ENCODE assay signal across 32 cellular contexts in the genomic region with DNA sequence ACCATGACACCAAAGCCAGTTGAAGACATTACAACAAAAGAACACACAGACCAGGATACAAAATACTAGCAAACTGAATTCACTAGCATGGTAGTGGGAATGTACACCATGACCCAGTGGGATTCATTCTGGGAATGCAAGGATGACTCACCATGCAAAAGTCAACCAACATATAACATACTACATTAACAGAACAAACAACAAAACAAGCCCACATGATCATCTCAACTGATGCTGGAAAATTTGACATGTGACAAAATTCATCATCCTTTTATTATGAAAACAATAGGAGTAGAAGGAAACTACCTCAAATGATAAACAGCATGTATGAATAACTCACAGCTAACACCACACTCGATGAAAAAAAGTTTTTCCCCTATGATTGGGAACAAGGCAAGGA.
DNase-seq lines count a peak whose midpoint lies in the region; ATAC-seq, FAIRE-seq and TF ChIP-seq lines count a peak whose summit lies in the region.
"Had no signal": no experiment of that assay in that cellular context is flagged by ENCODE, and none has a peak within 500 bp of the region (broad histone marks: within the 10 kb centered on the region; RNA-seq: fewer than 3 reads in every experiment).

No MANE protein-coding gene starts in this region.

- no peak overlapping the region for H2AFZ ChIP-seq in HepG2 (ENCODE audit: low read length)
- H2AFZ ChIP-seq: hepatocyte had no signal

- no peak for ATAC-seq in HepG2
- ATAC-seq in right lobe of liver = no peak
- peak; percentile 18 for ATAC-seq in activated T-helper 17 cell treated with anti-CD3 and anti-CD28 coated beads, Interleukin-2, amount 50 U/mL, for 72 hours (replicated peaks)
- no peak for ATAC-seq in gastrocnemius medialis
- ATAC-seq in body of pancreas = no peak
- ATAC-seq: activated naive CD4-positive, alpha-beta T cell treated with anti-CD3 and anti-CD28 coated beads, Interleukin-2, amount 50 U/mL, for 72 hours; left ventricle myocardium superior; mucosa of descending colon; sciatic nerve; upper lobe of right lung had no signal

- H4K20me1 ChIP-seq in HepG2 (ENCODE audit: insufficient read depth, low read length) = no peaks in the 10 kb centered on the region
- H4K20me1 ChIP-seq: BLaER1 treated with 17β-estradiol and CSF1 and Interleukin-3, amounts not matched to agents 10 nM and 100 nM had no signal

- H3K4me2 ChIP-seq in HepG2 (ENCODE audit: low read depth, low read length) = no peak overlapping the region
- H3K4me2 ChIP-seq: BLaER1 treated with 17β-estradiol and CSF1 and Interleukin-3, amounts not matched to agents 10 nM and 100 nM; hepatocyte; KMS-11; SK-N-SH had no signal

- no peaks in the 10 kb centered on the region for H3K27me3 Mint-ChIP-seq in activated T-helper 17 cell treated with anti-CD3 and anti-CD28 coated beads, Interleukin-2, amount 50 U/mL, for 72 hours
- no peaks in the 10 kb centered on the region for H3K27me3 Mint-ChIP-seq in nephron progenitor cell (ENCODE audit: low read depth, poor library complexity)
- H3K27me3 Mint-ChIP-seq: activated CD4-positive, alpha-beta memory T cell treated with anti-CD3 and anti-CD28 coated beads, Interleukin-2, amount 10 ng/mL, durations not matched to agents 7 days and 5 days had no signal

- H3K36me3 Mint-ChIP-seq in activated T-helper 17 cell treated with anti-CD3 and anti-CD28 coated beads, Interleukin-2, amount 50 U/mL, for 72 hours (ENCODE audit: low read depth) = peaks cover 93% of the 10 kb centered on the region
- H3K36me3 Mint-ChIP-seq in nephron progenitor cell (ENCODE audit: low read depth) = peaks cover 79% of the 10 kb centered on the region

- in situ Hi-C loops in HepG2 (cut with HindIII; ENCODE audit: extremely low pct_ligation_motif_present, low pct_unique_long_range_greater_than_20kb) (no loop called here), gastrocnemius medialis (cut with MboI; ENCODE audit: low sequenced_read_pairs in 4 of 4) (no loop called here)

- H3K27ac Mint-ChIP-seq in activated T-helper 17 cell treated with anti-CD3 and anti-CD28 coated beads, Interleukin-2, amount 50 U/mL, for 72 hours = peak overlapping the region; percentile 69
- no peak overlapping the region for H3K27ac Mint-ChIP-seq in nephron progenitor cell
- H3K27ac Mint-ChIP-seq: activated CD4-positive, alpha-beta memory T cell treated with anti-CD3 and anti-CD28 coated beads, Interleukin-2, amount 10 ng/mL, durations not matched to agents 7 days and 5 days; H9 had no signal

- FAIRE-seq in HepG2 (lab: Jason Lieb, UNC) = no peak
- FAIRE-seq: astrocyte, colon, GM18507, islet of Langerhans had no signal

- no peak overlapping the region for H3K4me3 Mint-ChIP-seq in activated T-helper 17 cell treated with anti-CD3 and anti-CD28 coated beads, Interleukin-2, amount 50 U/mL, for 72 hours
- no peak overlapping the region for H3K4me3 Mint-ChIP-seq in nephron progenitor cell
- H3K4me3 Mint-ChIP-seq: activated CD4-positive, alpha-beta memory T cell treated with anti-CD3 and anti-CD28 coated beads, Interleukin-2, amount 10 ng/mL, durations not matched to agents 7 days and 5 days; endodermal cell; H9 had no signal

- TF ChIP-seq POLR2A in HepG2 (IDR thresholded peaks at IDR 0.05; ENCODE audit: insufficient read depth in 1 of 2, low read depth in 2 of 2, low read length in 2 of 2) (no peak), right lobe of liver (IDR thresholded peaks at IDR 0.05) (no peak), gastrocnemius medialis (IDR thresholded peaks at IDR 0.05) (no peak), body of pancreas (IDR thresholded peaks at IDR 0.05) (no peak)

- H3K9me3 ChIP-seq in HepG2 (ENCODE audit: low read length) = no peaks in the 10 kb centered on the region
- H3K9me3 ChIP-seq in right lobe of liver = no peaks in the 10 kb centered on the region
- H3K9me3 ChIP-seq in gastrocnemius medialis = no peaks in the 10 kb centered on the region
- no peaks in the 10 kb centered on the region for H3K9me3 ChIP-seq in body of pancreas
- H3K9me3 ChIP-seq: mucosa of descending colon, SK-N-SH, upper lobe of right lung had no signal

- CTCF ChIA-PET in HepG2 (lab: Yijun Ruan, JAX; ENCODE audit: low intra/inter-chr PET ratio, low total read pairs) = no interaction called here

- DNase-seq in HepG2 (ENCODE audit: low spot score) (no peak), right lobe of liver (no peak), fibroblast of mammary gland (ENCODE audit: low read depth) (peak; percentile 74), gastrocnemius medialis (no peak), nephron progenitor cell (no peak), GOT3 (lab: John Stamatoyannopoulos, UW) (no peak), body of pancreas (no peak)
- DNase-seq: activated CD4-positive, alpha-beta memory T cell treated with anti-CD3 and anti-CD28 coated beads, Interleukin-2, amount 10 ng/mL, durations not matched to agents 7 days and 5 days; activated CD4-positive, CD25-positive, alpha-beta regulatory T cell; activated T-cell treated with anti-CD3 and anti-CD28 coated beads, Interleukin-2, amount 50 U/mL, for 1 hour; Calu3; endodermal cell; H9; left ventricle myocardium superior; mucosa of descending colon; NCI-H1694 treated with DMSO at 0.1 percent for 48 hours; NCI-H2171 treated with DMSO at 0.1 percent for 48 hours; NCI-H526 treated with DMSO at 0.1 percent for 48 hours; RPMI8226; SK-N-SH; substantia nigra; upper lobe of right lung had no signal

- TF ChIP-seq EP300 in HepG2 (IDR thresholded peaks at IDR 0.05; ENCODE audit: low read depth in 2 of 2, low read length in 2 of 2) (no peak; a peak in 1 of 4 replicates), HepG2 (CRISPR knock-in tag; IDR thresholded peaks at IDR 0.05; ENCODE audit: borderline replicate concordance) (no peak)

- no peaks in the 10 kb centered on the region for H3K36me3 ChIP-seq in HepG2 (replicated peaks in 1 of 2; ENCODE audit: control insufficient read depth in 1 of 2, insufficient read depth in 2 of 2, low read length in 2 of 2)
- no peaks in the 10 kb centered on the region for H3K36me3 ChIP-seq in right lobe of liver
- peaks cover 0 to 3% of the 10 kb centered on the region in 2 donors for H3K36me3 ChIP-seq in gastrocnemius medialis
- H3K36me3 ChIP-seq in body of pancreas (replicated peaks in 1 of 2; ENCODE audit: insufficient read depth in 1 of 2, low read depth in 2 of 2) = peaks cover 0 to 3% of the 10 kb centered on the region in 2 donors

- peaks cover 37% of the 10 kb centered on the region for H3K4me1 ChIP-seq in HepG2 (ENCODE audit: insufficient read depth, low read length)
- no peaks in the 10 kb centered on the region for H3K4me1 ChIP-seq in right lobe of liver
- no peaks in the 10 kb centered on the region for H3K4me1 ChIP-seq in gastrocnemius medialis
- no peaks in the 10 kb centered on the region for H3K4me1 ChIP-seq in body of pancreas
- H3K4me1 ChIP-seq: BLaER1 treated with 17β-estradiol and CSF1 and Interleukin-3, amounts not matched to agents 10 nM and 100 nM; upper lobe of right lung had no signal

- POLR2A ChIA-PET in HepG2 (lab: Yijun Ruan, JAX) = no interaction called here

- H3K9me3 Mint-ChIP-seq in activated T-helper 17 cell treated with anti-CD3 and anti-CD28 coated beads, Interleukin-2, amount 50 U/mL, for 72 hours = no peaks in the 10 kb centered on the region
- H3K9me3 Mint-ChIP-seq in nephron progenitor cell = peaks cover 29% of the 10 kb centered on the region
- H3K9me3 Mint-ChIP-seq: activated CD4-positive, alpha-beta memory T cell treated with anti-CD3 and anti-CD28 coated beads, Interleukin-2, amount 10 ng/mL, durations not matched to agents 7 days and 5 days; endodermal cell; H9 had no signal

- peaks cover 13% of the 10 kb centered on the region for H3K4me1 Mint-ChIP-seq in activated T-helper 17 cell treated with anti-CD3 and anti-CD28 coated beads, Interleukin-2, amount 50 U/mL, for 72 hours
- no peaks in the 10 kb centered on the region for H3K4me1 Mint-ChIP-seq in nephron progenitor cell
- H3K4me1 Mint-ChIP-seq: activated CD4-positive, alpha-beta memory T cell treated with anti-CD3 and anti-CD28 coated beads, Interleukin-2, amount 10 ng/mL, durations not matched to agents 7 days and 5 days; endodermal cell had no signal

- no peaks in the 10 kb centered on the region for H3K79me2 ChIP-seq in HepG2 (ENCODE audit: insufficient read depth, low read length)
- H3K79me2 ChIP-seq: hepatocyte had no signal

- TF ChIP-seq CTCF in HepG2 (CRISPR knock-in tag; IDR thresholded peaks at IDR 0.05) = no peak
- TF ChIP-seq CTCF in right lobe of liver (IDR thresholded peaks at IDR 0.05) = no peak
- TF ChIP-seq CTCF in fibroblast of mammary gland (conservative IDR thresholded peaks at IDR 0.05; ENCODE audit: control insufficient read depth, insufficient read depth, low read depth, low read length) = no peak
- TF ChIP-seq CTCF in gastrocnemius medialis (IDR thresholded peaks at IDR 0.05 in 4 of 5, conservative IDR thresholded peaks at IDR 0.05 in 1 of 5) = no peak
- no peak for TF ChIP-seq CTCF in nephron progenitor cell (IDR thresholded peaks at IDR 0.05)
- no peak for TF ChIP-seq CTCF in body of pancreas (IDR thresholded peaks at IDR 0.05)

- BruUV-seq in HepG2 (replicated peaks; lab: Mats Ljungman, UMichigan) = no TSS peak

- H3K27me3 ChIP-seq in HepG2 (ENCODE audit: control insufficient read depth in 1 of 2, insufficient read depth in 2 of 2, low read length in 2 of 2) (no peaks in the 10 kb centered on the region), right lobe of liver (no peaks in the 10 kb centered on the region), gastrocnemius medialis (no peaks in the 10 kb centered on the region), body of pancreas (no peaks in the 10 kb centered on the region)
- H3K27me3 ChIP-seq: BLaER1 treated with 17β-estradiol and CSF1 and Interleukin-3, amounts not matched to agents 10 nM and 100 nM; hepatocyte; upper lobe of right lung had no signal

- H3K9ac ChIP-seq in HepG2 (ENCODE audit: insufficient read depth, low read depth, low read length) = no peak overlapping the region
- H3K9ac ChIP-seq: BLaER1 treated with 17β-estradiol and CSF1 and Interleukin-3, amounts not matched to agents 10 nM and 100 nM; KMS-11; SK-N-SH had no signal

- H3K27ac ChIP-seq in HepG2 (ENCODE audit: extremely low read length, insufficient read depth, low read length) = no peak overlapping the region
- no peak overlapping the region for H3K27ac ChIP-seq in right lobe of liver
- no peak overlapping the region for H3K27ac ChIP-seq in gastrocnemius medialis
- no peak overlapping the region for H3K27ac ChIP-seq in body of pancreas
- H3K27ac ChIP-seq: BLaER1 treated with 17β-estradiol and CSF1 and Interleukin-3, amounts not matched to agents 10 nM and 100 nM; hepatocyte; KMS-11; upper lobe of right lung had no signal

- 94% methylated on average over 1 of the region's 1 CpG for WGBS in HepG2 (ENCODE audit: low lambda C conversion rate)
- WGBS in right lobe of liver (ENCODE audit: insufficient coverage, low coverage, low lambda C conversion rate, missing lambda C conversion rate) = 100% methylated on average over 1 of the region's 1 CpG
- WGBS in body of pancreas, 2 donors = 96 to 100% methylated on average over 1 of the region's 1 CpG

- intact Hi-C loops in HepG2 (cut with micrococcal nuclease; ENCODE audit: unreplicated experiment) = no loop called here
- intact Hi-C loops in right lobe of liver (cut with DNase I) = no loop called here
- intact Hi-C loops in gastrocnemius medialis (cut with DNase I; ENCODE audit: low total_unique reads) = no loop called here
- intact Hi-C loops in body of pancreas (cut with DNase I) = no loop called here

- no peak for TF ChIP-seq RAD21 in HepG2 (CRISPR knock-in tag; IDR thresholded peaks at IDR 0.05)

- H3K4me3 ChIP-seq in HepG2 (replicated peaks in 1 of 3; ENCODE audit: insufficient read depth in 1 of 3, low read depth in 2 of 3, low read length in 3 of 3) (no peak overlapping the region), right lobe of liver (no peak overlapping the region), fibroblast of mammary gland (ENCODE audit: control insufficient read depth, low read depth, low read length) (no peak overlapping the region), gastrocnemius medialis (no peak overlapping the region), body of pancreas (no peak overlapping the region)
- H3K4me3 ChIP-seq: BLaER1 treated with 17β-estradiol and CSF1 and Interleukin-3, amounts not matched to agents 10 nM and 100 nM; hepatocyte; mucosa of descending colon; upper lobe of right lung had no signal
